ENCODE assay signal across 33 cellular contexts in the genomic region with DNA sequence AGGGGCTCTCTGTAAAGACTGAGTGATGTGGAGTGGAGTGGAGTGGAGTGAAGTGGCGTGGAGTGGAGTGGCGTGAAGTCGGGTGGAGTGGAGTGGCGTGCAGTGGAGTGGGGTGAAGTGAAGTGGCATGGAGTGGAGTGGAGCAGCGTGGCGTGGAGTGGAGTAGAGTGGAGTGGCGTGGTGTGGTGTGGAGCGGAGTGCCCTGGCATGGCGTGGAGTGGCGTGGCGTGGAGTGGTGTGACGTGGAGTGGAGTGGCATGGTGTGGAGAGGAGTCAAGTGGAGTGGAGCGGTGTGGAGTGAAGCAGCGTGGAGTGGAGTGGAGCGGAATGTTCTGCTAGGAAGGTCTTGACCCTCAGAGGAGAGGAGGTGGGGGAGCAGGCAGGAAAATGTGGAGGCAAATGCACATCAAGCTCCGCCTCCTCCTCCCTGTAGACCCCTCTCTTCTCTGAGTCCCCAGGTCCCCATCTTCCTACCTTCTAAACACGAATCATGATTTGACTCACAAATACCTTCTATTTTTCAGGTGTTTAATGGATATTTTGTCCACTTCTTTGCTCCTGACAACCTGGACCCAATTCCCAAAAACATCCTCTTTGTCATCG. TPM values are rescaled to one million over a fixed set of nuclear protein-coding genes. Genes with fewer than 3 reads are reported as not detected.
"Had no signal": no experiment of that assay in that cellular context is flagged by ENCODE, and none has a peak within 500 bp of the region (broad histone marks: within the 10 kb centered on the region; RNA-seq: fewer than 3 reads in every experiment).

No MANE protein-coding gene starts in this region.

- DNase-seq: activated CD4-positive, alpha-beta memory T cell treated with anti-CD3 and anti-CD28 coated beads, Interleukin-2, amount 10 ng/mL, durations not matched to agents 7 days and 5 days; activated CD4-positive, alpha-beta T cell treated with anti-CD3 and anti-CD28 coated beads for 1 hour; activated CD4-positive, alpha-beta T cell treated with anti-CD3 and anti-CD28 coated beads for 48 hours; activated CD4-positive, CD25-positive, alpha-beta regulatory T cell; activated CD8-positive, alpha-beta memory T cell treated with anti-CD3 and anti-CD28 coated beads for 24 hours; activated CD8-positive, alpha-beta memory T cell treated with anti-CD3 and anti-CD28 coated beads, Interleukin-2, amount 10 ng/mL, durations not matched to agents 7 days and 5 days; activated CD8-positive, alpha-beta memory T cell treated with anti-CD3 and anti-CD28 coated beads, Interleukin-2, amount 50 U/mL, for 48 hours; activated effector memory CD4-positive, alpha-beta T cell treated with Interleukin-2 at 50 U/mL for 16 hours; activated naive CD4-positive, alpha-beta T cell treated with anti-CD3 and anti-CD28 coated beads, Interleukin-2, amount 50 U/mL, for 16 hours; activated naive CD8-positive, alpha-beta T cell treated with anti-CD3 and anti-CD28 coated beads for 36 hours; activated T-cell treated with anti-CD3 and anti-CD28 coated beads, Interleukin-2, amount 50 U/mL, for 48 hours; amniotic stem cell; Kasumi-1; KG1; MG63; NCI-H1048; NCI-H1105 treated with DMSO at 0.1 percent for 48 hours; NCI-H1436; NCI-H1694 treated with DMSO at 0.1 percent for 48 hours; NCI-H2029; NCI-H510A; NCI-H526; NCI-H748 treated with DMSO at 0.1 percent for 48 hours; NK-92 treated with Interleukin-12 subunit alpha and Interleukin-12 subunit beta, amount 100 ng/mL, for 24 hours; SHP77; SJCRH30; T1000; WERI-Rb-1 had no signal

- H3K4me1 Mint-ChIP-seq: activated CD4-positive, alpha-beta memory T cell treated with anti-CD3 and anti-CD28 coated beads, Interleukin-2, amount 10 ng/mL, durations not matched to agents 7 days and 5 days; activated naive CD8-positive, alpha-beta T cell treated with anti-CD3 and anti-CD28 coated beads for 36 hours had no signal

- H3K36me3 Mint-ChIP-seq: activated CD8-positive, alpha-beta memory T cell treated with anti-CD3 and anti-CD28 coated beads, Interleukin-2, amount 10 ng/mL, durations not matched to agents 7 days and 5 days; activated naive CD8-positive, alpha-beta T cell treated with anti-CD3 and anti-CD28 coated beads for 36 hours had no signal

- H3K4me3 Mint-ChIP-seq: activated CD4-positive, alpha-beta memory T cell treated with anti-CD3 and anti-CD28 coated beads, Interleukin-2, amount 10 ng/mL, durations not matched to agents 7 days and 5 days; activated CD8-positive, alpha-beta memory T cell treated with anti-CD3 and anti-CD28 coated beads, Interleukin-2, amount 10 ng/mL, durations not matched to agents 7 days and 5 days; activated naive CD8-positive, alpha-beta T cell treated with anti-CD3 and anti-CD28 coated beads for 36 hours had no signal

- H3K27ac ChIP-seq: ascending aorta, cardiac muscle cell, SJCRH30, SK-N-MC, WERI-Rb-1 had no signal

- H3K4me3 ChIP-seq: ascending aorta, cardiac muscle cell, MG63, SJCRH30, SK-N-MC had no signal

- H3K36me3 ChIP-seq: ascending aorta, cardiac muscle cell, MG63, SJCRH30, WERI-Rb-1 had no signal

- H3K27me3 ChIP-seq: ascending aorta, SJCRH30 had no signal

- H3K9me3 Mint-ChIP-seq: activated CD4-positive, alpha-beta memory T cell treated with anti-CD3 and anti-CD28 coated beads, Interleukin-2, amount 10 ng/mL, durations not matched to agents 7 days and 5 days; activated naive CD8-positive, alpha-beta T cell treated with anti-CD3 and anti-CD28 coated beads for 36 hours had no signal

- H3K27me3 Mint-ChIP-seq: activated naive CD8-positive, alpha-beta T cell treated with anti-CD3 and anti-CD28 coated beads for 36 hours had no signal

- H3K27ac Mint-ChIP-seq: activated CD4-positive, alpha-beta memory T cell treated with anti-CD3 and anti-CD28 coated beads, Interleukin-2, amount 10 ng/mL, durations not matched to agents 7 days and 5 days; activated CD8-positive, alpha-beta memory T cell treated with anti-CD3 and anti-CD28 coated beads, Interleukin-2, amount 10 ng/mL, durations not matched to agents 7 days and 5 days; activated naive CD8-positive, alpha-beta T cell treated with anti-CD3 and anti-CD28 coated beads for 36 hours had no signal

- ATAC-seq: activated CD8-positive, alpha-beta memory T cell treated with anti-CD3 and anti-CD28 coated beads, Interleukin-2, amount 10 ng/mL, durations not matched to agents 7 days and 5 days had no signal

- H3K4me1 ChIP-seq: ascending aorta, SJCRH30 had no signal

- H3K9me3 ChIP-seq: ascending aorta, MG63, SJCRH30 had no signal

RNA-seq across cellular contexts. Expression of gene ITIH2, which starts 19.9 kb away (rescaled TPM):
- total RNA-seq: activated CD4-positive, alpha-beta memory T cell treated with anti-CD3 and anti-CD28 coated beads, Interleukin-2, amount 10 ng/mL, durations not matched to agents 7 days and 5 days; activated CD8-positive, alpha-beta memory T cell treated with anti-CD3 and anti-CD28 coated beads, Interleukin-2, amount 10 ng/mL, durations not matched to agents 7 days and 5 days; activated naive CD8-positive, alpha-beta T cell treated with anti-CD3 and anti-CD28 coated beads for 36 hours; cardiac muscle cell; SJCRH30; T-helper 1 cell treated with Interleukin-12 subunit alpha and Interleukin-12 subunit beta and Interleukin-4 antibody, amounts not matched to agents 30 ng/mL and 1 ng/mL, for 36 hours; T-helper 2 cell treated with Interferon-gamma antibody and Interleukin-4, amounts not matched to agents 100 ng/mL and 5 ng/mL, for 36 hours had no signal

RNA-seq across cellular contexts. Expression of gene ITIH5, which starts 56.3 kb away (rescaled TPM):
- total RNA-seq: activated CD4-positive, alpha-beta memory T cell treated with anti-CD3 and anti-CD28 coated beads, Interleukin-2, amount 10 ng/mL, durations not matched to agents 7 days and 5 days; activated CD8-positive, alpha-beta memory T cell treated with anti-CD3 and anti-CD28 coated beads, Interleukin-2, amount 10 ng/mL, durations not matched to agents 7 days and 5 days; activated naive CD8-positive, alpha-beta T cell treated with anti-CD3 and anti-CD28 coated beads for 36 hours; T-helper 1 cell treated with Interleukin-12 subunit alpha and Interleukin-12 subunit beta and Interleukin-4 antibody, amounts not matched to agents 30 ng/mL and 1 ng/mL, for 36 hours; T-helper 2 cell treated with Interferon-gamma antibody and Interleukin-4, amounts not matched to agents 100 ng/mL and 5 ng/mL, for 36 hours had no signal
